In genomic region chr17:60419875-60420274, GRCh38 we compare ENCODE assay signal across 1 cellular context. TPM values are rescaled to one million over a fixed set of nuclear protein-coding genes. Genes with fewer than 3 reads are reported as not detected.
"Had no signal": no experiment of that assay in that cellular context is flagged by ENCODE, and none has a peak within 500 bp of the region (broad histone marks: within the 10 kb centered on the region; RNA-seq: fewer than 3 reads in every experiment).

No MANE protein-coding gene starts in this region.

RNA-seq across cellular contexts. Expression of gene CHCT1, which starts 2.4 kb away (rescaled TPM):
- total RNA-seq: G401 had no signal
